Comparison of ENCODE assay signal across 17 cellular contexts in genomic region chr9:18352716-18353115, GRCh38.
DNase-seq lines count a peak whose midpoint lies in the region; ATAC-seq, FAIRE-seq and TF ChIP-seq lines count a peak whose summit lies in the region.
"Had no signal": no experiment of that assay in that cellular context is flagged by ENCODE, and none has a peak within 500 bp of the region (broad histone marks: within the 10 kb centered on the region; RNA-seq: fewer than 3 reads in every experiment).

No MANE protein-coding gene starts in this region.

- H2AK5ac ChIP-seq in mesenchymal stem cell (ENCODE audit: low read length, severe bottlenecking) = no peak overlapping the region

- no peak overlapping the region for H2BK120ac ChIP-seq in mesenchymal stem cell (ENCODE audit: low read depth, low read length)

- DNase-seq in A549 (ENCODE audit: low read depth in 1 of 2, low spot score in 1 of 2) = peak in 1 of 2 experiments; percentile 9
- peak; percentile 37 for DNase-seq in glomerular visceral epithelial cell (ENCODE audit: extremely low spot score)
- DNase-seq in mesenchymal stem cell = no peak
- DNase-seq in renal cortical epithelial cell (ENCODE audit: low read depth) = peak; percentile 93
- DNase-seq: Calu3; CD8-positive, alpha-beta T cell; DMS79 treated with DMSO at 0.1 percent for 48 hours; GF-D8; HCEC 1CT; KG1 had no signal

- H3K9ac ChIP-seq in mesenchymal stem cell (ENCODE audit: low read length) = no peak overlapping the region
- H3K9ac ChIP-seq: BLaER1 treated with 17β-estradiol and CSF1 and Interleukin-3, amounts not matched to agents 10 nM and 100 nM had no signal

- H2AFZ ChIP-seq in mesenchymal stem cell (ENCODE audit: low read depth, low read length) = no peak overlapping the region
- H2AFZ ChIP-seq: GM23338 had no signal

- H3K4me3 ChIP-seq in A549 (no peak overlapping the region), mesenchymal stem cell (ENCODE audit: insufficient read depth in 1 of 2, low read depth in 1 of 2, low read length in 2 of 2) (no peak overlapping the region)
- H3K4me3 ChIP-seq: BLaER1 treated with 17β-estradiol and CSF1 and Interleukin-3, amounts not matched to agents 10 nM and 100 nM; GM23338 had no signal

- H3K27ac ChIP-seq in A549 (no peak overlapping the region), mesenchymal stem cell (ENCODE audit: low read length, poor library complexity, severe bottlenecking) (peak overlapping the region; percentile 85)
- H3K27ac ChIP-seq: 22Rv1; BLaER1 treated with 17β-estradiol and CSF1 and Interleukin-3, amounts not matched to agents 10 nM and 100 nM had no signal

- TF ChIP-seq EP300 in A549 (IDR thresholded peaks at IDR 0.05) = no peak

- no peak overlapping the region for H3K23ac ChIP-seq in mesenchymal stem cell (ENCODE audit: low read length in 2 of 2)

- H3K14ac ChIP-seq in mesenchymal stem cell (ENCODE audit: low read length in 2 of 2) = no peak overlapping the region

- POLR2A ChIA-PET in A549 (lab: Yijun Ruan, JAX) = no interaction called here

- H3K4me2 ChIP-seq in A549 = peak overlapping the region; percentile 15; the same call in 1 of the 3 replicates
- H3K4me2 ChIP-seq in mesenchymal stem cell (ENCODE audit: low read length, poor library complexity, severe bottlenecking) = no peak overlapping the region
- H3K4me2 ChIP-seq: BLaER1 treated with 17β-estradiol and CSF1 and Interleukin-3, amounts not matched to agents 10 nM and 100 nM; GM23338 had no signal

- no peak for TF ChIP-seq RAD21 in A549 (conservative IDR thresholded peaks at IDR 0.05 in 1 of 2, IDR thresholded peaks at IDR 0.05 in 1 of 2)

- no peak overlapping the region for H2BK5ac ChIP-seq in mesenchymal stem cell (ENCODE audit: low read depth, low read length, poor library complexity, severe bottlenecking)

- no peak overlapping the region for H4K8ac ChIP-seq in mesenchymal stem cell (ENCODE audit: low read length)

- no peak overlapping the region for H2BK15ac ChIP-seq in mesenchymal stem cell (ENCODE audit: low read depth, poor library complexity, severe bottlenecking)

- no peak overlapping the region for H2BK12ac ChIP-seq in mesenchymal stem cell (ENCODE audit: low read length in 2 of 2)

- H3K4ac ChIP-seq in mesenchymal stem cell (ENCODE audit: low read depth in 1 of 2, low read length in 2 of 2) = no peak overlapping the region

- H4K91ac ChIP-seq in mesenchymal stem cell (ENCODE audit: low read length) = no peak overlapping the region

- no peak for FAIRE-seq in A549 (lab: Jason Lieb, UNC)
- FAIRE-seq: H54 had no signal

- 10% methylated on average over 3 of the region's 3 CpGs for WGBS in A549 (ENCODE audit: missing lambda C conversion rate)
- WGBS in mesenchymal stem cell = 100% methylated on average over 1 of the region's 3 CpGs

- TF ChIP-seq POLR2A in A549 (IDR thresholded peaks at IDR 0.05; ENCODE audit: low read length) = no peak

- ATAC-seq in A549 (no peak; a peak in 2 of 6 replicates), GM21526 (IDR thresholded peaks at IDR 0.05; ENCODE audit: low FRiP score, unreplicated experiment) (no peak), HG03095 (IDR thresholded peaks at IDR 0.05; ENCODE audit: unreplicated experiment) (no peak), HG03135 (IDR thresholded peaks at IDR 0.05; ENCODE audit: unreplicated experiment) (no peak)
- ATAC-seq: CD8-positive, alpha-beta T cell; GM23338 had no signal

- no peak overlapping the region for H3K18ac ChIP-seq in mesenchymal stem cell (ENCODE audit: low read depth in 1 of 2, low read length in 2 of 2)

- H3K27me3 ChIP-seq in mesenchymal stem cell (ENCODE audit: control insufficient read depth in 1 of 2, insufficient read depth in 1 of 2, low read length in 2 of 2) = no peaks in the 10 kb centered on the region
- H3K27me3 ChIP-seq: BLaER1 treated with 17β-estradiol and CSF1 and Interleukin-3, amounts not matched to agents 10 nM and 100 nM had no signal

- TF ChIP-seq CTCF in A549 (IDR thresholded peaks at IDR 0.05) = no peak

- H3K9me3 ChIP-seq in A549 = no peaks in the 10 kb centered on the region
- no peaks in the 10 kb centered on the region for H3K9me3 ChIP-seq in mesenchymal stem cell (ENCODE audit: control insufficient read depth, low read length)

- H3K4me1 ChIP-seq in A549 (peaks cover 19% of the 10 kb centered on the region), mesenchymal stem cell (ENCODE audit: control insufficient read depth, insufficient read depth, low read depth, low read length) (peaks cover 9% of the 10 kb centered on the region)

- no peaks in the 10 kb centered on the region for H3K36me3 ChIP-seq in mesenchymal stem cell (ENCODE audit: control insufficient read depth in 1 of 2, insufficient read depth in 2 of 2, low read depth in 1 of 2, low read length in 2 of 2)
- H3K36me3 ChIP-seq: BLaER1 treated with 17β-estradiol and CSF1 and Interleukin-3, amounts not matched to agents 10 nM and 100 nM had no signal

- CTCF ChIA-PET in A549 (lab: Yijun Ruan, JAX) = no interaction called here

- H3K79me1 ChIP-seq in mesenchymal stem cell (replicated peaks; ENCODE audit: low read length, poor library complexity, severe bottlenecking) = no peaks in the 10 kb centered on the region

TF ChIP-seq in A549, 52 proteins besides CTCF, POLR2A, EP300 and RAD21:
- TF ChIP-seq MYC (IDR thresholded peaks at IDR 0.05; ENCODE audit: borderline replicate concordance, low read length) = no peak
- no peak for TF ChIP-seq CHD2 (IDR thresholded peaks at IDR 0.05; ENCODE audit: low read length, partially characterized antibody)
- TF ChIP-seq ESRRA (IDR thresholded peaks at IDR 0.05; ENCODE audit: borderline replicate concordance, low read length) = no peak
- TF ChIP-seq CEBPB (IDR thresholded peaks at IDR 0.05) = 0 out of 4 replicates have a peak, but pooled peaks of 1 of the 2 experiments have one; percentile 12
